In genomic region chr1:231931846-231932454, GRCh38 we compare ENCODE assay signal across 8 cellular contexts.
DNase-seq lines count a peak whose midpoint lies in the region; ATAC-seq and TF ChIP-seq lines count a peak whose summit lies in the region.

No MANE protein-coding gene starts in this region.

- H3K4me3 ChIP-seq in GM12864 (ENCODE audit: low read depth, low read length) (no peak overlapping the region), astrocyte of the cerebellum (ENCODE audit: low read depth, low read length) (no peak overlapping the region)

- no peak for ATAC-seq in HG02763 (IDR thresholded peaks at IDR 0.05; ENCODE audit: unreplicated experiment)

- in situ Hi-C loops in astrocyte of the cerebellum (cut with HindIII; ENCODE audit: low sequenced_read_pairs), result no loop called here

- DNase-seq in GM12864 (ENCODE audit: low read depth) (peak; percentile 7), NCI-H146 treated with DMSO at 0.1 percent for 48 hours (lab: John Stamatoyannopoulos, UW; ENCODE audit: unreplicated experiment) (peak; percentile 1), astrocyte of the cerebellum (ENCODE audit: low read depth) (no peak), osteocyte (ENCODE audit: extremely low spot score, unreplicated experiment) (no peak), HCEC 1CT (no peak), NCI-H1436 treated with DMSO at 0.1 percent for 48 hours (lab: John Stamatoyannopoulos, UW) (no peak), NCI-H2081 (lab: John Stamatoyannopoulos, UW) (no peak)

- peaks cover 25% of the 10 kb centered on the region for H3K4me1 Mint-ChIP-seq in osteocyte (ENCODE audit: unreplicated experiment)

- H3K36me3 Mint-ChIP-seq in osteocyte (ENCODE audit: unreplicated experiment), result no peaks in the 10 kb centered on the region

- no peaks in the 10 kb centered on the region for H3K9me3 Mint-ChIP-seq in osteocyte (ENCODE audit: unreplicated experiment)

- H3K4me3 Mint-ChIP-seq in osteocyte (ENCODE audit: unreplicated experiment), result no peak overlapping the region

- TF ChIP-seq CTCF in GM12864 (IDR thresholded peaks at IDR 0.05; ENCODE audit: low read depth, low read length, missing control alignments) (peak; percentile 71), astrocyte of the cerebellum (IDR thresholded peaks at IDR 0.05; ENCODE audit: low read depth, low read length, missing control alignments) (peak; percentile 57), osteocyte (IDR thresholded peaks at IDR 0.05) (peak; percentile 48)

- no peaks in the 10 kb centered on the region for H3K27me3 Mint-ChIP-seq in osteocyte (ENCODE audit: unreplicated experiment)

- H3K27ac Mint-ChIP-seq in osteocyte (ENCODE audit: unreplicated experiment), result no peak overlapping the region

Comparison
In these comparisons a context has a peak if more than half of its experiments do, and no peak if none do; other contexts are left out.
1. DNase-seq: peak in GM12864 (single experiment) and NCI-H146 treated with DMSO at 0.1 percent for 48 hours (single experiment); none in astrocyte of the cerebellum (single experiment), osteocyte (single experiment), HCEC 1CT (single experiment), NCI-H1436 treated with DMSO at 0.1 percent for 48 hours (single experiment) and NCI-H2081 (0 of 2).
2. Peak in every context shown above with its lines, with median percentiles within 50 percentile points of each other: CTCF ChIP-seq.